ENCODE assay signal across 9 cellular contexts in genomic region chr17:82985973-82986372, GRCh38.
DNase-seq lines count a peak whose midpoint lies in the region; ATAC-seq and TF ChIP-seq lines count a peak whose summit lies in the region.
"Had no signal": no experiment of that assay in that cellular context is flagged by ENCODE, and none has a peak within 500 bp of the region (broad histone marks: within the 10 kb centered on the region; RNA-seq: fewer than 3 reads in every experiment).

No MANE protein-coding gene starts in this region.

- no peak overlapping the region for H2AFZ ChIP-seq in H9 (ENCODE audit: low read length)

- H3K79me2 ChIP-seq in H9 (ENCODE audit: insufficient read depth, low read length): no peaks in the 10 kb centered on the region

- 0 out of 2 replicates have a peak, but pooled peaks cover 1% of the 10 kb centered on the region for H3K27me3 Mint-ChIP-seq in H9 (ENCODE audit: low read depth)
- H3K27me3 Mint-ChIP-seq in activated CD4-positive, alpha-beta memory T cell treated with anti-CD3 and anti-CD28 coated beads for 36 hours: no peaks in the 10 kb centered on the region

- H3K9me3 ChIP-seq in H9 (ENCODE audit: control insufficient read depth, low read depth, low read length) (no peaks in the 10 kb centered on the region), esophagus muscularis mucosa (no peaks in the 10 kb centered on the region)

- no peak overlapping the region for H4K91ac ChIP-seq in H9 (ENCODE audit: insufficient read length, low read depth, low read length)

- H3K79me1 ChIP-seq in H9 (ENCODE audit: insufficient read depth, low read depth, low read length, poor library complexity, severe bottlenecking): no peaks in the 10 kb centered on the region

- CTCF ChIA-PET in activated CD4-positive, alpha-beta memory T cell treated with anti-CD3 and anti-CD28 coated beads for 36 hours (lab: Charles Lee): interaction anchor here (0.7 to 1.2 kb wide), 2 partner anchors 77 to 218 kb away, joined by 3 to 4 read pairs; no protein-coding TSS in a partner anchor

- ATAC-seq in GM18511 (IDR thresholded peaks at IDR 0.05; ENCODE audit: unreplicated experiment): no peak
- ATAC-seq in GM21381 (IDR thresholded peaks at IDR 0.05; ENCODE audit: unreplicated experiment): no peak

- no peak overlapping the region for H2BK20ac ChIP-seq in H9 (ENCODE audit: low read depth, low read length, poor library complexity, severe bottlenecking)

- H4K5ac ChIP-seq in H9 (ENCODE audit: insufficient read length, low read depth, low read length): no peak overlapping the region

- no peaks in the 10 kb centered on the region for H4K20me1 ChIP-seq in H9 (ENCODE audit: control insufficient read depth, insufficient read depth, insufficient read length)

- H3K4me1 Mint-ChIP-seq in H9: peaks cover 29% of the 10 kb centered on the region in 2 experiments
- H3K4me1 Mint-ChIP-seq in activated CD4-positive, alpha-beta memory T cell treated with anti-CD3 and anti-CD28 coated beads for 36 hours (ENCODE audit: low read depth): peaks cover 20% of the 10 kb centered on the region

- H3K4ac ChIP-seq in H9 (ENCODE audit: low read depth, low read length): no peak overlapping the region

- H3K27me3 ChIP-seq in H9 (ENCODE audit: insufficient read depth, low read length): no peaks in the 10 kb centered on the region
- no peaks in the 10 kb centered on the region for H3K27me3 ChIP-seq in esophagus muscularis mucosa

- peak overlapping the region in 1 of 3 experiments; percentile 52; a peak in 4 of 7 replicates for H3K27ac Mint-ChIP-seq in H9
- no peak overlapping the region for H3K27ac Mint-ChIP-seq in activated CD4-positive, alpha-beta memory T cell treated with anti-CD3 and anti-CD28 coated beads for 36 hours

- TF ChIP-seq EP300 in esophagus muscularis mucosa (IDR thresholded peaks at IDR 0.05): no peak

- TF ChIP-seq CTCF in H9 (conservative IDR thresholded peaks at IDR 0.05): no peak
- TF ChIP-seq CTCF in esophagus muscularis mucosa (IDR thresholded peaks at IDR 0.05): no peak

- no peak overlapping the region for H2BK12ac ChIP-seq in H9 (ENCODE audit: insufficient read length, low read depth, low read length)

- peak overlapping the region in 1 of 4 donors; percentile 18 for H3K4me3 ChIP-seq in esophagus muscularis mucosa

- H3K18ac ChIP-seq in H9 (ENCODE audit: insufficient read length, low read depth, low read length): no peak overlapping the region

- H3K9me3 Mint-ChIP-seq in H9: peaks cover 0 to 2% of the 10 kb centered on the region in 2 experiments; a peak in 4 of 5 replicates
- no peaks in the 10 kb centered on the region for H3K9me3 Mint-ChIP-seq in activated CD4-positive, alpha-beta memory T cell treated with anti-CD3 and anti-CD28 coated beads for 36 hours

- no peaks in the 10 kb centered on the region for H3K36me3 ChIP-seq in esophagus muscularis mucosa

- peaks cover 0 to 12% (median 10%) of the 10 kb centered on the region in 3 experiments; a peak in 4 of 7 replicates for H3K36me3 Mint-ChIP-seq in H9 (ENCODE audit: insufficient read depth in 1 of 3, low read depth in 3 of 3)
- no peaks in the 10 kb centered on the region for H3K36me3 Mint-ChIP-seq in activated CD4-positive, alpha-beta memory T cell treated with anti-CD3 and anti-CD28 coated beads for 36 hours

- no peak overlapping the region for H3K4me2 ChIP-seq in H9 (ENCODE audit: insufficient read depth, insufficient read length, low read length)

- 0 out of 2 replicates have a peak overlapping the region, but pooled peaks have one; percentile 8 for H3K14ac ChIP-seq in H9 (ENCODE audit: insufficient read depth, low read length)

- H3K4me1 ChIP-seq in H9 (ENCODE audit: insufficient read depth, low read length) (no peaks in the 10 kb centered on the region), esophagus muscularis mucosa (peaks cover 0 to 6% (median 3%) of the 10 kb centered on the region in 4 donors)

- H3T11ph ChIP-seq in H9 (ENCODE audit: low read length): no peak overlapping the region

- H2BK120ac ChIP-seq in H9 (ENCODE audit: low read depth, low read length, poor library complexity, severe bottlenecking): no peak overlapping the region

- no peak overlapping the region for H3K56ac ChIP-seq in H9 (ENCODE audit: insufficient read length, low read depth, low read length)

- intact Hi-C loops in activated CD4-positive, alpha-beta memory T cell treated with anti-CD3 and anti-CD28 coated beads for 36 hours (cut with micrococcal nuclease): loop anchor here (5.0 kb wide), 1 partner anchor 61 kb away; no protein-coding TSS in a partner anchor
- intact Hi-C loops in esophagus muscularis mucosa (cut with DNase I): no loop called here

- TF ChIP-seq POLR2A in esophagus muscularis mucosa (IDR thresholded peaks at IDR 0.05; ENCODE audit: low read depth): no peak

- no peak overlapping the region for H3K9ac ChIP-seq in H9 (ENCODE audit: extremely low read depth, insufficient read length, low read length)

- H2BK15ac ChIP-seq in H9 (ENCODE audit: low read depth, low read length): no peak overlapping the region

- POLR2A ChIA-PET in activated CD4-positive, alpha-beta memory T cell treated with anti-CD3 and anti-CD28 coated beads for 36 hours (lab: Charles Lee): interaction anchor here (1.0 kb wide), 1 partner anchor 98 kb away, joined by 5 read pairs; no protein-coding TSS in a partner anchor

- H3K27ac ChIP-seq in H9 (ENCODE audit: insufficient read length, low read depth, low read length): no peak overlapping the region
- no peak overlapping the region for H3K27ac ChIP-seq in esophagus muscularis mucosa (replicated peaks in 1 of 4)
- H3K27ac ChIP-seq: epithelial cell of prostate had no signal

- no peaks in the 10 kb centered on the region for H3K23me2 ChIP-seq in H9 (ENCODE audit: insufficient read length, low read depth, low read length, poor library complexity, severe bottlenecking)

- H3K4me3 Mint-ChIP-seq in H9: no peak overlapping the region
- H3K4me3 Mint-ChIP-seq in activated CD4-positive, alpha-beta memory T cell treated with anti-CD3 and anti-CD28 coated beads for 36 hours: peak overlapping the region; percentile 46

- no CpG with 5 or more reads among the region's 17 CpGs for WGBS in H9 (ENCODE audit: extremely low coverage, insufficient read length, low lambda C conversion rate)
- WGBS in esophagus muscularis mucosa: 36% methylated on average over 17 of the region's 17 CpGs

- no peak overlapping the region for H2BK5ac ChIP-seq in H9 (ENCODE audit: insufficient read length, low read length)

- no peak overlapping the region for H2AK5ac ChIP-seq in H9 (ENCODE audit: insufficient read length, low read length)

- H3K23ac ChIP-seq in H9 (ENCODE audit: insufficient read length, low read depth, low read length): no peak overlapping the region

- peak; percentile 71 for DNase-seq in H9
- DNase-seq in activated CD4-positive, alpha-beta memory T cell treated with anti-CD3 and anti-CD28 coated beads for 36 hours: peak; percentile 74
- peak; percentile 87 for DNase-seq in esophagus muscularis mucosa (ENCODE audit: extremely low spot score)
- peak; percentile 15 to 26 (median 19) for DNase-seq in stimulated activated CD4-positive, alpha-beta T cell treated with anti-CD3 and anti-CD28 coated beads, Interleukin-12 subunit alpha, Interleukin-12 subunit beta, amount 100 ng/mL, for 48 hours (ENCODE audit: low read depth in 2 of 3, low spot score in 1 of 3)
- no peak for DNase-seq in NCI-H2081 treated with DMSO at 0.1 percent for 48 hours (lab: John Stamatoyannopoulos, UW)
- DNase-seq in epidermal melanocyte (ENCODE audit: insufficient read length, low spot score): no peak

- no peak overlapping the region for H4K8ac ChIP-seq in H9 (replicated peaks; ENCODE audit: insufficient read length, low read depth, low read length)

Comparison
In these comparisons a context has a peak if more than half of its experiments do, and no peak if none do; other contexts are left out.
1. DNase-seq: peak in H9 (single experiment), activated CD4-positive, alpha-beta memory T cell treated with anti-CD3 and anti-CD28 coated beads for 36 hours (single experiment), esophagus muscularis mucosa (single experiment) and stimulated activated CD4-positive, alpha-beta T cell treated with anti-CD3 and anti-CD28 coated beads, Interleukin-12 subunit alpha, Interleukin-12 subunit beta, amount 100 ng/mL, for 48 hours (3 of 3); none in NCI-H2081 treated with DMSO at 0.1 percent for 48 hours (single experiment) and epidermal melanocyte (single experiment).